ENCODE assay signal across 30 cellular contexts in genomic region chr6:119280080-119280479, GRCh38.
"Had no signal": no experiment of that assay in that cellular context is flagged by ENCODE, and none has a peak within 500 bp of the region (broad histone marks: within the 10 kb centered on the region; RNA-seq: fewer than 3 reads in every experiment).

No MANE protein-coding gene starts in this region.

- DNase-seq: activated CD4-positive, alpha-beta T cell treated with anti-CD3 and anti-CD28 coated beads, Interleukin-2, amount 10 ng/mL, durations not matched to agents 24 days and 14 days; activated CD4-positive, alpha-beta T cell treated with anti-CD3 and anti-CD28 coated beads, Interleukin-2, amount 50 U/mL, for 4 hours; activated CD8-positive, alpha-beta T cell treated with anti-CD3 and anti-CD28 coated beads, Interleukin-2, amount 10 ng/mL, durations not matched to agents 7 days and 5 days; activated effector memory CD4-positive, alpha-beta T cell treated with anti-CD3 and anti-CD28 coated beads, Interleukin-2, amount 50 U/mL, for 16 hours; activated naive CD4-positive, alpha-beta T cell; activated naive CD4-positive, alpha-beta T cell treated with anti-CD3 and anti-CD28 coated beads, Interleukin-2, amount 50 U/mL, for 16 hours; activated naive CD8-positive, alpha-beta T cell treated with anti-CD3 and anti-CD28 coated beads for 36 hours; activated T-cell treated with anti-CD3 and anti-CD28 coated beads, Interleukin-2, amount 50 U/mL, for 24 hours; amniotic stem cell; aorta; Kasumi-1; KG1; NCI-H1048; NCI-H1105 treated with DMSO at 0.1 percent for 48 hours; NCI-H1436; NCI-H1694; NCI-H1930; NCI-H2081 treated with DMSO at 0.1 percent for 48 hours; NCI-H226; NCI-H526; NCI-H748 treated with DMSO at 0.1 percent for 48 hours; NK-92 treated with Interleukin-12 subunit alpha and Interleukin-12 subunit beta, amount 100 ng/mL, for 24 hours; SIG-M5; T1000 had no signal

- H3K9me3 ChIP-seq: MG63 had no signal

- FAIRE-seq: RCC 7860 had no signal

- H3K4me3 ChIP-seq: MG63, PC-9 had no signal

- H3K4me3 Mint-ChIP-seq: activated CD4-positive, alpha-beta T cell treated with anti-CD3 and anti-CD28 coated beads, Interleukin-2, amount 10 ng/mL, durations not matched to agents 24 days and 14 days; activated CD8-positive, alpha-beta T cell treated with anti-CD3 and anti-CD28 coated beads, Interleukin-2, amount 10 ng/mL, durations not matched to agents 7 days and 5 days; activated naive CD8-positive, alpha-beta T cell treated with anti-CD3 and anti-CD28 coated beads for 36 hours; activated T-cell treated with anti-CD3 and anti-CD28 coated beads, Interleukin-2, amount 50 U/mL, for 24 hours; activated T-helper 17 cell treated with anti-CD3 and anti-CD28 coated beads, Interleukin-2, amount 50 U/mL, for 72 hours had no signal

- H3K27ac ChIP-seq: PC-9, RWPE1 had no signal

- H3K4me1 Mint-ChIP-seq: activated T-helper 17 cell treated with anti-CD3 and anti-CD28 coated beads, Interleukin-2, amount 50 U/mL, for 72 hours had no signal

- H3K27me3 ChIP-seq: MG63 had no signal

- H3K4me2 ChIP-seq: PC-9 had no signal

- H3K9me3 Mint-ChIP-seq: activated T-cell treated with anti-CD3 and anti-CD28 coated beads, Interleukin-2, amount 50 U/mL, for 24 hours; activated T-helper 17 cell treated with anti-CD3 and anti-CD28 coated beads, Interleukin-2, amount 50 U/mL, for 72 hours had no signal

- H3K36me3 ChIP-seq: MG63 had no signal

- ATAC-seq: activated CD8-positive, alpha-beta T cell treated with anti-CD3 and anti-CD28 coated beads, Interleukin-2, amount 10 ng/mL, durations not matched to agents 7 days and 5 days; activated T-helper 17 cell treated with anti-CD3 and anti-CD28 coated beads, Interleukin-2, amount 50 U/mL, for 72 hours; Right ventricle myocardium inferior had no signal

- H2AFZ ChIP-seq: PC-9 had no signal

- H3K27me3 Mint-ChIP-seq: activated CD4-positive, alpha-beta T cell treated with anti-CD3 and anti-CD28 coated beads, Interleukin-2, amount 10 ng/mL, durations not matched to agents 24 days and 14 days; activated naive CD8-positive, alpha-beta T cell treated with anti-CD3 and anti-CD28 coated beads for 36 hours; activated T-cell treated with anti-CD3 and anti-CD28 coated beads, Interleukin-2, amount 50 U/mL, for 24 hours; activated T-helper 17 cell treated with anti-CD3 and anti-CD28 coated beads, Interleukin-2, amount 50 U/mL, for 72 hours had no signal

- H3K27ac Mint-ChIP-seq: activated CD4-positive, alpha-beta T cell treated with anti-CD3 and anti-CD28 coated beads, Interleukin-2, amount 10 ng/mL, durations not matched to agents 24 days and 14 days; activated CD8-positive, alpha-beta T cell treated with anti-CD3 and anti-CD28 coated beads, Interleukin-2, amount 10 ng/mL, durations not matched to agents 7 days and 5 days; activated naive CD8-positive, alpha-beta T cell treated with anti-CD3 and anti-CD28 coated beads for 36 hours; activated T-cell treated with anti-CD3 and anti-CD28 coated beads, Interleukin-2, amount 50 U/mL, for 24 hours; activated T-helper 17 cell treated with anti-CD3 and anti-CD28 coated beads, Interleukin-2, amount 50 U/mL, for 72 hours had no signal
